17 cellular contexts compared by ENCODE assay signal in genomic region chr14:52802597-52802996, GRCh38. TPM values are rescaled to one million over a fixed set of nuclear protein-coding genes. Genes with fewer than 3 reads are reported as not detected.
DNase-seq lines count a peak whose midpoint lies in the region; ATAC-seq and TF ChIP-seq lines count a peak whose summit lies in the region.
"Had no signal": no experiment of that assay in that cellular context is flagged by ENCODE, and none has a peak within 500 bp of the region (broad histone marks: within the 10 kb centered on the region; RNA-seq: fewer than 3 reads in every experiment).

No MANE protein-coding gene starts in this region.

- H3K9ac ChIP-seq in IMR-90 (ENCODE audit: low read depth, low read length) (no peak overlapping the region), mesenchymal stem cell (ENCODE audit: low read length) (peak overlapping the region; percentile 85)

- dilution Hi-C loops in IMR-90 (cut with HindIII; ENCODE audit: low sequenced_read_pairs, unreplicated experiment), result no loop called here

- H2AK5ac ChIP-seq in IMR-90 (ENCODE audit: low read depth, low read length), result no peak overlapping the region
- H2AK5ac ChIP-seq in mesenchymal stem cell (ENCODE audit: low read length, severe bottlenecking), result no peak overlapping the region

- H3K4me1 ChIP-seq in IMR-90 (ENCODE audit: control insufficient read depth, insufficient read depth, low read length) (peaks cover 7% of the 10 kb centered on the region; the same call in 1 of the 2 replicates), mesenchymal stem cell (ENCODE audit: control insufficient read depth, insufficient read depth, low read depth, low read length) (no peaks in the 10 kb centered on the region)

- H3K4me3 ChIP-seq in IMR-90 (ENCODE audit: insufficient read depth, low read depth, low read length), result no peak overlapping the region
- H3K4me3 ChIP-seq in astrocyte of the spinal cord (ENCODE audit: low read depth, low read length), result no peak overlapping the region
- peak overlapping the region in 1 of 2 experiments; percentile 17 for H3K4me3 ChIP-seq in mesenchymal stem cell (ENCODE audit: insufficient read depth in 1 of 2, low read depth in 1 of 2, low read length in 2 of 2)
- H3K4me3 ChIP-seq: gastroesophageal sphincter, tibial nerve had no signal

- H3K4ac ChIP-seq in IMR-90 (ENCODE audit: low read depth, low read length) (peak overlapping the region; percentile 94; the same call in 1 of the 2 replicates), mesenchymal stem cell (ENCODE audit: low read depth in 1 of 2, low read length in 2 of 2) (no peak overlapping the region)

- peak overlapping the region; percentile 95 for H2BK20ac ChIP-seq in IMR-90 (ENCODE audit: low read depth, low read length)

- H2BK5ac ChIP-seq in IMR-90 (ENCODE audit: low read depth, low read length, poor library complexity, severe bottlenecking) (peak overlapping the region; percentile 82), mesenchymal stem cell (ENCODE audit: low read depth, low read length, poor library complexity, severe bottlenecking) (no peak overlapping the region)

- no peak overlapping the region for H3K56ac ChIP-seq in IMR-90 (ENCODE audit: extremely low read depth, insufficient read depth, low read length)

- peak overlapping the region; percentile 79; the same call in 1 of the 2 replicates for H3K4me2 ChIP-seq in IMR-90 (ENCODE audit: low read depth, low read length)
- H3K4me2 ChIP-seq in mesenchymal stem cell (ENCODE audit: low read length, poor library complexity, severe bottlenecking), result no peak overlapping the region

- POLR2A ChIA-PET in IMR-90 (lab: Charles Lee; ENCODE audit: unreplicated experiment), result interaction anchor here (0.6 kb wide), 1 partner anchor 11 kb away, joined by 3 read pairs; the partner anchor contains the start of gene GNPNAT1

- CTCF ChIA-PET in IMR-90 (lab: Yijun Ruan, JAX), result interaction anchor here (1.1 kb wide), 1 partner anchor 12 kb away, joined by 3 read pairs; no protein-coding TSS in a partner anchor

- no peak overlapping the region; the same call in 1 of the 2 replicates for H3K23ac ChIP-seq in IMR-90 (ENCODE audit: low read depth, low read length)
- H3K23ac ChIP-seq in mesenchymal stem cell (ENCODE audit: low read length in 2 of 2), result no peak overlapping the region

- H3K36me3 ChIP-seq in IMR-90 (ENCODE audit: control insufficient read depth, insufficient read depth, low read length) (no peaks in the 10 kb centered on the region), mesenchymal stem cell (ENCODE audit: control insufficient read depth in 1 of 2, insufficient read depth in 2 of 2, low read depth in 1 of 2, low read length in 2 of 2) (no peaks in the 10 kb centered on the region)
- H3K36me3 ChIP-seq: gastroesophageal sphincter, tibial nerve had no signal

- peak overlapping the region; percentile 96 for H2BK120ac ChIP-seq in IMR-90 (ENCODE audit: low read depth, low read length)
- no peak overlapping the region for H2BK120ac ChIP-seq in mesenchymal stem cell (ENCODE audit: low read depth, low read length)

- in situ Hi-C loops in IMR-90 (cut with MboI; ENCODE audit: low sequenced_read_pairs), result no loop called here
- in situ Hi-C loops in astrocyte of the spinal cord (cut with HindIII; ENCODE audit: low sequenced_read_pairs), result no loop called here

- H3K9me3 ChIP-seq in IMR-90 (ENCODE audit: control insufficient read depth, insufficient read depth, low read length) (no peaks in the 10 kb centered on the region), mesenchymal stem cell (ENCODE audit: control insufficient read depth, low read length) (no peaks in the 10 kb centered on the region)
- H3K9me3 ChIP-seq: gastroesophageal sphincter, tibial nerve had no signal

- H3K27me3 ChIP-seq in IMR-90 (ENCODE audit: control insufficient read depth, insufficient read depth, low read length) (no peaks in the 10 kb centered on the region), mesenchymal stem cell (ENCODE audit: control insufficient read depth in 1 of 2, insufficient read depth in 1 of 2, low read length in 2 of 2) (no peaks in the 10 kb centered on the region)
- H3K27me3 ChIP-seq: gastroesophageal sphincter, tibial nerve had no signal

- 23% methylated on average over 2 of the region's 3 CpGs; no CpG with 5 or more reads in 1 of the 2 experiments for WGBS in IMR-90 (ENCODE audit: extremely low coverage in 2 of 2, insufficient read length in 1 of 2), 2 experiments
- 76% methylated on average over 2 of the region's 3 CpGs for whole genome bisulfite sequencing in mesenchymal stem cell

- H3K9me1 ChIP-seq in IMR-90 (ENCODE audit: insufficient read depth, low read length), result no peaks in the 10 kb centered on the region

- intact Hi-C loops in IMR-90 (cut with micrococcal nuclease), result no loop called here

- H3K14ac ChIP-seq in IMR-90 (replicated peaks; ENCODE audit: low read depth, low read length) (peak overlapping the region; percentile 20), mesenchymal stem cell (ENCODE audit: low read length in 2 of 2) (no peak overlapping the region)

- no peaks in the 10 kb centered on the region for H4K20me1 ChIP-seq in IMR-90 (ENCODE audit: insufficient read depth, low read length)

- H2AFZ ChIP-seq in IMR-90 (replicated peaks; ENCODE audit: low read length, poor library complexity) (no peak overlapping the region), mesenchymal stem cell (ENCODE audit: low read depth, low read length) (no peak overlapping the region)

- ATAC-seq in IMR-90 (ENCODE audit: low read depth) (peak; percentile 66), GM18517 (IDR thresholded peaks at IDR 0.05; ENCODE audit: unreplicated experiment) (no peak), HG03565 (IDR thresholded peaks at IDR 0.05; ENCODE audit: unreplicated experiment) (no peak)
- ATAC-seq: gastroesophageal sphincter had no signal

- no peaks in the 10 kb centered on the region for H3K79me1 ChIP-seq in IMR-90 (ENCODE audit: low read depth in 1 of 2, low read length in 2 of 2)
- H3K79me1 ChIP-seq in mesenchymal stem cell (replicated peaks; ENCODE audit: low read length, poor library complexity, severe bottlenecking), result no peaks in the 10 kb centered on the region

- no peak overlapping the region for H2AK9ac ChIP-seq in IMR-90 (replicated peaks; ENCODE audit: low read depth, low read length, poor library complexity)

- H4K5ac ChIP-seq in IMR-90 (ENCODE audit: low read depth, low read length), result peak overlapping the region; percentile 88; the same call in 1 of the 2 replicates

- BruUV-seq in IMR-90 (replicated peaks; lab: Mats Ljungman, UMichigan), result no TSS peak

- H2BK15ac ChIP-seq in IMR-90 (ENCODE audit: low read depth, low read length), result peak overlapping the region; percentile 76; the same call in 1 of the 3 replicates
- H2BK15ac ChIP-seq in mesenchymal stem cell (ENCODE audit: low read depth, poor library complexity, severe bottlenecking), result no peak overlapping the region

- H4K8ac ChIP-seq in IMR-90 (ENCODE audit: low read depth in 2 of 2, low read length in 2 of 2) (peak overlapping the region; percentile 57 to 65; a peak in 3 of 4 replicates), mesenchymal stem cell (ENCODE audit: low read length) (no peak overlapping the region)

- no peak overlapping the region for H2BK12ac ChIP-seq in mesenchymal stem cell (ENCODE audit: low read length in 2 of 2)

- TF ChIP-seq POLR2A in IMR-90 (IDR thresholded peaks at IDR 0.05; ENCODE audit: low read depth, low read length), result no peak

- TF ChIP-seq RAD21 in IMR-90 (IDR thresholded peaks at IDR 0.05; ENCODE audit: low read length), result no peak

- no peak overlapping the region for H3K27ac ChIP-seq in IMR-90 (ENCODE audit: insufficient read depth, low read length)
- no peak overlapping the region for H3K27ac ChIP-seq in mesenchymal stem cell (ENCODE audit: low read length, poor library complexity, severe bottlenecking)

- TF ChIP-seq CTCF in AG09319 (IDR thresholded peaks at IDR 0.05; ENCODE audit: low read depth, low read length) (no peak), IMR-90 (conservative IDR thresholded peaks at IDR 0.05; ENCODE audit: low read depth, low read length) (no peak), astrocyte of the spinal cord (IDR thresholded peaks at IDR 0.05; ENCODE audit: low read depth, low read length) (no peak)

- peak; percentile 41 for DNase-seq in AG09319 (ENCODE audit: extremely low read depth, low read depth)
- peak; percentile 92 for DNase-seq in IMR-90
- peak; percentile 56 for DNase-seq in astrocyte of the spinal cord (ENCODE audit: low read depth, low spot score)
- DNase-seq in mesenchymal stem cell, result peak; percentile 22
- DNase-seq in RPMI8226, result no peak
- DNase-seq in stimulated activated CD4-positive, alpha-beta T cell treated with anti-CD3 and anti-CD28 coated beads, Interleukin-4, amount 100 ng/mL, for 1 hour, result no peak
- DNase-seq: activated CD4-positive, alpha-beta T cell treated with anti-CD3 and anti-CD28 coated beads, Interleukin-2, amount 50 U/mL, for 1 hour; anterior cingulate cortex; C1 segment of cervical spinal cord; DMS53; immature natural killer cell; NCI-H2227 treated with DMSO at 0.1 percent for 48 hours; posterior cingulate gyrus had no signal

- H3K18ac ChIP-seq in IMR-90 (ENCODE audit: low read depth, low read length), result peak overlapping the region; percentile 96; the same call in 1 of the 2 replicates
- no peak overlapping the region for H3K18ac ChIP-seq in mesenchymal stem cell (ENCODE audit: low read depth in 1 of 2, low read length in 2 of 2)

- no peak overlapping the region; the same call in 1 of the 2 replicates for H4K91ac ChIP-seq in IMR-90 (ENCODE audit: insufficient read depth, low read depth, low read length)
- no peak overlapping the region for H4K91ac ChIP-seq in mesenchymal stem cell (ENCODE audit: low read length)

TF ChIP-seq in IMR-90, 13 proteins besides CTCF, POLR2A, EP300 and RAD21:
- TF ChIP-seq NFE2L2 (IDR thresholded peaks at IDR 0.05; ENCODE audit: low read depth, low read length) (peak; percentile 31; the same call in 1 of the 2 replicates), MXI1 (IDR thresholded peaks at IDR 0.05; ENCODE audit: borderline replicate concordance, low read depth, low read length) (no peak)

RNA-seq across cellular contexts. Expression of gene GNPNAT1, which starts 11.2 kb away (rescaled TPM):
- total RNA-seq in IMR-90 (2012; rRNA removed), result 19.4 and 43.9 TPM in 2 replicates
- 22.6 and 30.5 TPM in 2 replicates for polyA plus RNA-seq in IMR-90 (2012; rRNA removed)
- 16.7 and 17.6 TPM in 2 replicates for polyA plus RNA-seq in IMR-90 (2012; cell fraction: cytosol; rRNA removed)
- polyA plus RNA-seq in IMR-90 (2012; cell fraction: nucleus; rRNA removed; ENCODE audit: low replicate concordance), result 5.9 and 10.6 TPM in 2 replicates
- polyA plus RNA-seq in mesenchymal stem cell (2013, experiment 1 of 2), result 24.7 TPM
- polyA plus RNA-seq in mesenchymal stem cell (2013, experiment 2 of 2), result 30.8 TPM

Comparison
In these comparisons a context has a peak if more than half of its experiments do, and no peak if none do; other contexts are left out.
1. DNase-seq: peak in AG09319 (single experiment), IMR-90 (single experiment), astrocyte of the spinal cord (single experiment) and mesenchymal stem cell (single experiment); none in RPMI8226 (single experiment) and stimulated activated CD4-positive, alpha-beta T cell treated with anti-CD3 and anti-CD28 coated beads, Interleukin-4, amount 100 ng/mL, for 1 hour (single experiment).